In genomic region chr13:112877976-112878955, GRCh38 we compare ENCODE assay signal across 18 cellular contexts.
DNase-seq lines count a peak whose midpoint lies in the region; ATAC-seq and TF ChIP-seq lines count a peak whose summit lies in the region.
"Had no signal": no experiment of that assay in that cellular context is flagged by ENCODE, and none has a peak within 500 bp of the region (broad histone marks: within the 10 kb centered on the region; RNA-seq: fewer than 3 reads in every experiment).

No MANE protein-coding gene starts in this region.

- H3K9me1 ChIP-seq in IMR-90 (ENCODE audit: insufficient read depth, low read length): no peaks in the 10 kb centered on the region

- peaks cover 3 to 9% of the 10 kb centered on the region in 2 experiments for H3K9me3 ChIP-seq in CD4-positive, CD25-positive, alpha-beta regulatory T cell (ENCODE audit: control insufficient read depth in 2 of 2, low read length in 2 of 2)
- H3K9me3 ChIP-seq in IMR-90 (ENCODE audit: control insufficient read depth, insufficient read depth, low read length): no peaks in the 10 kb centered on the region
- no peaks in the 10 kb centered on the region for H3K9me3 ChIP-seq in neural progenitor cell (ENCODE audit: low read depth)
- H3K9me3 ChIP-seq in uterus: no peaks in the 10 kb centered on the region

- no peak overlapping the region for H3K4me2 ChIP-seq in IMR-90 (ENCODE audit: low read depth, low read length)
- no peak overlapping the region for H3K4me2 ChIP-seq in neural progenitor cell

- peaks cover 34% of the 10 kb centered on the region for H3K36me3 ChIP-seq in CD4-positive, CD25-positive, alpha-beta regulatory T cell (ENCODE audit: control insufficient read depth, insufficient read depth, low read length)
- peaks cover 29% of the 10 kb centered on the region for H3K36me3 ChIP-seq in IMR-90 (ENCODE audit: control insufficient read depth, insufficient read depth, low read length)
- no peaks in the 10 kb centered on the region for H3K36me3 ChIP-seq in neural progenitor cell
- no peaks in the 10 kb centered on the region for H3K36me3 ChIP-seq in uterus

- H4K5ac ChIP-seq in IMR-90 (ENCODE audit: low read depth, low read length): no peak overlapping the region

- no peak for ATAC-seq in CD4-positive, CD25-positive, alpha-beta regulatory T cell (ENCODE audit: low read depth in 2 of 2)
- ATAC-seq in IMR-90 (ENCODE audit: low read depth): no peak

- H3K56ac ChIP-seq in IMR-90 (ENCODE audit: extremely low read depth, insufficient read depth, low read length): no peak overlapping the region

- no peak overlapping the region for H3K23ac ChIP-seq in IMR-90 (ENCODE audit: low read depth, low read length)

- H2BK120ac ChIP-seq in IMR-90 (ENCODE audit: low read depth, low read length): no peak overlapping the region

- H2AK5ac ChIP-seq in IMR-90 (ENCODE audit: low read depth, low read length): no peak overlapping the region

- TF ChIP-seq POLR2A in IMR-90 (IDR thresholded peaks at IDR 0.05; ENCODE audit: low read depth, low read length): no peak
- no peak for TF ChIP-seq POLR2A in uterus (IDR thresholded peaks at IDR 0.05)

- H2BK15ac ChIP-seq in IMR-90 (ENCODE audit: low read depth, low read length): no peak overlapping the region

- H3K27ac ChIP-seq in CD4-positive, CD25-positive, alpha-beta regulatory T cell (ENCODE audit: insufficient read depth, low read length, poor library complexity, severe bottlenecking): no peak overlapping the region
- H3K27ac ChIP-seq in IMR-90 (ENCODE audit: insufficient read depth, low read length) (no peak overlapping the region), neural progenitor cell (no peak overlapping the region), uterus (no peak overlapping the region)
- H3K27ac ChIP-seq: HL-60 had no signal

- in situ Hi-C loops in IMR-90 (cut with MboI; ENCODE audit: low sequenced_read_pairs): loop anchor here (10.0 kb wide), 2 partner anchors 233 to 263 kb away; no protein-coding TSS in a partner anchor

- POLR2A ChIA-PET in IMR-90 (lab: Charles Lee; ENCODE audit: unreplicated experiment): no interaction called here

- no peaks in the 10 kb centered on the region for H3K27me3 Mint-ChIP-seq in CD4-positive, CD25-positive, alpha-beta regulatory T cell
- H3K27me3 Mint-ChIP-seq in glutamatergic neuron (ENCODE audit: unreplicated experiment) (peaks cover 15% of the 10 kb centered on the region), neural progenitor cell (ENCODE audit: insufficient read depth, low read depth) (no peaks in the 10 kb centered on the region)

- H4K20me1 ChIP-seq in IMR-90 (ENCODE audit: insufficient read depth, low read length) (no peaks in the 10 kb centered on the region; the same call in 1 of the 2 replicates), neural progenitor cell (ENCODE audit: low read depth) (no peaks in the 10 kb centered on the region)

- no TSS peak for BruUV-seq in IMR-90 (replicated peaks; lab: Mats Ljungman, UMichigan)

- H2AFZ ChIP-seq in IMR-90 (replicated peaks; ENCODE audit: low read length, poor library complexity) (no peak overlapping the region), neural progenitor cell (replicated peaks) (no peak overlapping the region)

- no peaks in the 10 kb centered on the region for H3K4me1 ChIP-seq in CD4-positive, CD25-positive, alpha-beta regulatory T cell (ENCODE audit: control insufficient read depth, insufficient read depth, low read length, poor library complexity, severe bottlenecking)
- H3K4me1 ChIP-seq in IMR-90 (ENCODE audit: control insufficient read depth, insufficient read depth, low read length): no peaks in the 10 kb centered on the region
- no peaks in the 10 kb centered on the region for H3K4me1 ChIP-seq in neural progenitor cell
- no peaks in the 10 kb centered on the region for H3K4me1 ChIP-seq in uterus

- dilution Hi-C loops in IMR-90 (cut with HindIII; ENCODE audit: low sequenced_read_pairs, unreplicated experiment): no loop called here

- H2BK20ac ChIP-seq in IMR-90 (ENCODE audit: low read depth, low read length): no peak overlapping the region

- H4K8ac ChIP-seq in IMR-90 (ENCODE audit: low read depth in 2 of 2, low read length in 2 of 2): no peak overlapping the region

- CTCF ChIA-PET in IMR-90 (lab: Yijun Ruan, JAX): no interaction called here

- H3K18ac ChIP-seq in IMR-90 (ENCODE audit: low read depth, low read length): no peak overlapping the region

- no peak overlapping the region for H3K4ac ChIP-seq in IMR-90 (ENCODE audit: low read depth, low read length)

- no peak overlapping the region for H3K4me3 ChIP-seq in CD4-positive, CD25-positive, alpha-beta regulatory T cell (ENCODE audit: low read depth, low read length)
- H3K4me3 ChIP-seq in IMR-90 (ENCODE audit: insufficient read depth, low read depth, low read length) (no peak overlapping the region), neural progenitor cell (no peak overlapping the region), uterus (no peak overlapping the region)

- H3K27me3 ChIP-seq in CD4-positive, CD25-positive, alpha-beta regulatory T cell (ENCODE audit: control insufficient read depth, insufficient read depth, low read length): no peaks in the 10 kb centered on the region
- H3K27me3 ChIP-seq in IMR-90 (ENCODE audit: control insufficient read depth, insufficient read depth, low read length) (no peaks in the 10 kb centered on the region), neural progenitor cell (no peaks in the 10 kb centered on the region), uterus (no peaks in the 10 kb centered on the region)

- no peak for DNase-seq in CD4-positive, CD25-positive, alpha-beta regulatory T cell
- DNase-seq in IMR-90 (no peak), glutamatergic neuron (peak; percentile 4), neural progenitor cell (ENCODE audit: low spot score) (no peak), uterus (no peak), anterior cingulate cortex (lab: John Stamatoyannopoulos, UW) (no peak)
- no peak for DNase-seq in stimulated activated CD4-positive, alpha-beta T cell treated with anti-CD3 and anti-CD28 coated beads, Interleukin-1b, Interleukin-23, amount 100 ng/mL, for 48 hours
- DNase-seq: ACHN, C1 segment of cervical spinal cord, DMS79, GOT3, MM.1S, NCI-H1092, NCI-H146, NCI-H2029 treated with DMSO at 0.1 percent for 48 hours, NCI-H2171, NCI-H526 had no signal

- H3K36me3 Mint-ChIP-seq in CD4-positive, CD25-positive, alpha-beta regulatory T cell: peaks cover 30% of the 10 kb centered on the region
- H3K36me3 Mint-ChIP-seq in glutamatergic neuron (ENCODE audit: unreplicated experiment) (peaks cover 4% of the 10 kb centered on the region), neural progenitor cell (peaks cover 15% of the 10 kb centered on the region)

- no peak overlapping the region for H4K91ac ChIP-seq in IMR-90 (ENCODE audit: insufficient read depth, low read depth, low read length)

- no peaks in the 10 kb centered on the region for H3K79me2 ChIP-seq in neural progenitor cell (ENCODE audit: low read depth)

- H3K9ac ChIP-seq in IMR-90 (ENCODE audit: low read depth, low read length) (no peak overlapping the region), neural progenitor cell (no peak overlapping the region)

- no peak overlapping the region for H3K14ac ChIP-seq in IMR-90 (replicated peaks; ENCODE audit: low read depth, low read length)

- H3K9me3 Mint-ChIP-seq in CD4-positive, CD25-positive, alpha-beta regulatory T cell: peaks cover 0 to 10% (median 2%) of the 10 kb centered on the region in 7 donors
- H3K9me3 Mint-ChIP-seq in glutamatergic neuron (ENCODE audit: unreplicated experiment) (peaks cover 14% of the 10 kb centered on the region), neural progenitor cell (no peaks in the 10 kb centered on the region)

- H3K4me1 Mint-ChIP-seq in CD4-positive, CD25-positive, alpha-beta regulatory T cell: peaks cover 5 to 12% (median 9%) of the 10 kb centered on the region in 4 donors
- H3K4me1 Mint-ChIP-seq in glutamatergic neuron (ENCODE audit: low read depth, unreplicated experiment): peaks cover 11% of the 10 kb centered on the region
- H3K4me1 Mint-ChIP-seq in neural progenitor cell: peaks cover 17% of the 10 kb centered on the region

- peak overlapping the region in 2 of 3 donors; percentile 60 to 76 for H3K27ac Mint-ChIP-seq in CD4-positive, CD25-positive, alpha-beta regulatory T cell
- no peak overlapping the region for H3K27ac Mint-ChIP-seq in glutamatergic neuron (ENCODE audit: unreplicated experiment)
- H3K27ac Mint-ChIP-seq in neural progenitor cell: peak overlapping the region; percentile 30

- no peak overlapping the region for H2BK5ac ChIP-seq in IMR-90 (ENCODE audit: low read depth, low read length, poor library complexity, severe bottlenecking)

- TF ChIP-seq CTCF in IMR-90 (conservative IDR thresholded peaks at IDR 0.05; ENCODE audit: low read depth, low read length): no peak
- no peak for TF ChIP-seq CTCF in glutamatergic neuron (IDR thresholded peaks at IDR 0.05; ENCODE audit: partially characterized antibody, unreplicated experiment)
- TF ChIP-seq CTCF in neural progenitor cell (IDR thresholded peaks at IDR 0.05): no peak
- TF ChIP-seq CTCF in uterus (IDR thresholded peaks at IDR 0.05): no peak

- no CpG with 5 or more reads among the region's 28 CpGs for WGBS in IMR-90 (ENCODE audit: extremely low coverage in 2 of 2, insufficient read length in 1 of 2), 2 experiments

- no peak for TF ChIP-seq RAD21 in IMR-90 (IDR thresholded peaks at IDR 0.05; ENCODE audit: low read length)

- intact Hi-C loops in IMR-90 (cut with micrococcal nuclease): loop anchor here (10.0 kb wide), 1 partner anchor 1403 kb away; no protein-coding TSS in a partner anchor
- intact Hi-C loops in uterus (cut with DNase I; ENCODE audit: low total_unique reads): loop anchor here (5.0 kb wide), 1 partner anchor 236 kb away; no protein-coding TSS in a partner anchor

- peaks cover 6% of the 10 kb centered on the region for H3F3A ChIP-seq in neural progenitor cell (ENCODE audit: low read depth)

- no peaks in the 10 kb centered on the region for H3K79me1 ChIP-seq in IMR-90 (ENCODE audit: low read depth in 1 of 2, low read length in 2 of 2)

- H3K4me3 Mint-ChIP-seq in CD4-positive, CD25-positive, alpha-beta regulatory T cell: no peak overlapping the region
- H3K4me3 Mint-ChIP-seq in glutamatergic neuron (ENCODE audit: unreplicated experiment) (no peak overlapping the region), neural progenitor cell (no peak overlapping the region)

- H2AK9ac ChIP-seq in IMR-90 (replicated peaks; ENCODE audit: low read depth, low read length, poor library complexity): peak overlapping the region; percentile 24

TF ChIP-seq in IMR-90, 13 proteins besides CTCF, POLR2A, EP300 and RAD21 (continues in another document):
- TF ChIP-seq NFE2L2 (IDR thresholded peaks at IDR 0.05; ENCODE audit: low read depth, low read length): no peak
- no peak for TF ChIP-seq MAFK (IDR thresholded peaks at IDR 0.05; ENCODE audit: low read depth, low read length)
